Comparison of ENCODE assay signal across 22 cellular contexts in the genomic region with DNA sequence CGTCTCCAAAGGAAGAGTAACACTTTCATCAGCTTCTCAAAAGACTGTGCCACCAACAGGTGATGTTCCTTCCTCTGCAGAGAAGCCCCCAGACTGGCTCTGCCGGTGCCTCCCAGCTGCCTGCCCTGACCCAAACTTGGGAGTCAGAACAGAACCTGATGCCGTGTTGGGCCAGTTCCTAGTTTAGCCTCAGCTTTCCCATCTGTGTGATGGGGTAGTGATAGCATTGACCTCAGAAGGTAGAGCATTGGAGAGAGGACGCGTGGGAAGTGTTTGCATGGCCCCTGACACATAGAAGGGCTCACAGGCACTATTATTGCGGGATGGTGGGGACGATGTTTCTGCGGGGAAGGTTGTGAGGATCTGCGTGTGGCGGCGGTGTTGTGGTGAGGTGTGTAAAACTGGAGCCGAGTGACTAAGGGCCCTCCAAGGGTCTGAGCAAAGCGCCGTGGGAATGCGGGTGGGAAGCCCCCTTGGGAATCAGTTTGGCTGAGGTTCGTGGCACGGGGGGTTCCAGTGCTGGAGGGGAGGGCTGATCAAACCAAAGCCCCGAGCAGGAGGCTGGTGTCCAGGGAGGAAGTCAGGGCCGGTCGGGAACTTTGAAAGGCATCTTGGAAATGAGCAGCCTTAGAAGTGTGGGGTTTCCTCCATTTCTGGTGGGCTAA. TPM values are rescaled to one million over a fixed set of nuclear protein-coding genes. Genes with fewer than 3 reads are reported as not detected.
A peak's percentile ranks its signal among the peaks of the same experiment; 100 is the strongest.
DNase-seq lines count a peak whose midpoint lies in the region; ATAC-seq and TF ChIP-seq lines count a peak whose summit lies in the region.
"Had no signal": no experiment of that assay in that cellular context is flagged by ENCODE, and none has a peak within 500 bp of the region (broad histone marks: within the 10 kb centered on the region; RNA-seq: fewer than 3 reads in every experiment).

No MANE protein-coding gene starts in this region.

- H3K36me3 Mint-ChIP-seq in chondrocyte (ENCODE audit: low read depth): no peaks in the 10 kb centered on the region
- peaks cover 0 to 2% of the 10 kb centered on the region in 2 donors for H3K36me3 Mint-ChIP-seq in stimulated activated naive B cell treated with anti-CD40 and anti-IgM and Interleukin-4, amounts not matched to agents 10 μg/mL and 1 μg/mL and 100 μg/mL, for 72 hours
- H3K36me3 Mint-ChIP-seq: natural killer cell treated with Interleukin-12 subunit alpha and Interleukin-12 subunit beta and Interleukin-15 and Interleukin-18, amount 100 ng/mL, for 72 hours; stimulated activated memory B cell treated with anti-CD40 and anti-IgM and Interleukin-4, amounts not matched to agents 10 μg/mL and 1 μg/mL and 100 μg/mL, for 72 hours had no signal

- peaks cover 72% of the 10 kb centered on the region for H3K27me3 ChIP-seq in left ventricle myocardium inferior (ENCODE audit: low read depth)
- H3K27me3 ChIP-seq: testis had no signal

- H3K9me3 ChIP-seq in left ventricle myocardium inferior (replicated peaks): no peaks in the 10 kb centered on the region
- H3K9me3 ChIP-seq: BE2C, pancreas, right atrium auricular region, testis, uterus had no signal

- no peak overlapping the region for H3K4me3 Mint-ChIP-seq in chondrocyte (ENCODE audit: unreplicated experiment)
- no peak overlapping the region for H3K4me3 Mint-ChIP-seq in stimulated activated naive B cell treated with anti-CD40 and anti-IgM and Interleukin-4, amounts not matched to agents 10 μg/mL and 1 μg/mL and 100 μg/mL, for 72 hours
- H3K4me3 Mint-ChIP-seq: activated CD4-positive, alpha-beta memory T cell treated with anti-CD3 and anti-CD28 coated beads, Interleukin-2, amount 10 ng/mL, durations not matched to agents 7 days and 5 days; activated naive CD8-positive, alpha-beta T cell treated with anti-CD3 and anti-CD28 coated beads, Interleukin-2, amount 50 U/mL, for 24 hours; natural killer cell treated with Interleukin-12 subunit alpha and Interleukin-12 subunit beta and Interleukin-15 and Interleukin-18, amount 100 ng/mL, for 72 hours; stimulated activated memory B cell treated with anti-CD40 and anti-IgM and Interleukin-4, amounts not matched to agents 10 μg/mL and 1 μg/mL and 100 μg/mL, for 72 hours had no signal

- H3K4me1 Mint-ChIP-seq in chondrocyte (ENCODE audit: low read depth): no peaks in the 10 kb centered on the region
- peaks cover 4 to 7% of the 10 kb centered on the region in 2 donors for H3K4me1 Mint-ChIP-seq in stimulated activated naive B cell treated with anti-CD40 and anti-IgM and Interleukin-4, amounts not matched to agents 10 μg/mL and 1 μg/mL and 100 μg/mL, for 72 hours
- H3K4me1 Mint-ChIP-seq: activated naive CD8-positive, alpha-beta T cell treated with anti-CD3 and anti-CD28 coated beads, Interleukin-2, amount 50 U/mL, for 24 hours had no signal

- peaks cover 19% of the 10 kb centered on the region for H3K4me1 ChIP-seq in left ventricle myocardium inferior
- H3K4me1 ChIP-seq: BE2C, pancreas, testis, uterus had no signal

- no peak for TF ChIP-seq POLR2A in NB4 (IDR thresholded peaks at IDR 0.05; ENCODE audit: extremely low read depth, insufficient read length)

- H3K36me3 ChIP-seq in left ventricle myocardium inferior: no peaks in the 10 kb centered on the region
- H3K36me3 ChIP-seq: BE2C, pancreas, right atrium auricular region, uterus had no signal

- no peak overlapping the region for H3K27ac Mint-ChIP-seq in chondrocyte (ENCODE audit: unreplicated experiment)
- H3K27ac Mint-ChIP-seq in stimulated activated naive B cell treated with anti-CD40 and anti-IgM and Interleukin-4, amounts not matched to agents 10 μg/mL and 1 μg/mL and 100 μg/mL, for 72 hours: peak overlapping the region; percentile 54
- H3K27ac Mint-ChIP-seq: activated CD4-positive, alpha-beta memory T cell treated with anti-CD3 and anti-CD28 coated beads, Interleukin-2, amount 10 ng/mL, durations not matched to agents 7 days and 5 days; activated naive CD8-positive, alpha-beta T cell treated with anti-CD3 and anti-CD28 coated beads, Interleukin-2, amount 50 U/mL, for 24 hours; natural killer cell treated with Interleukin-12 subunit alpha and Interleukin-12 subunit beta and Interleukin-15 and Interleukin-18, amount 100 ng/mL, for 72 hours; stimulated activated memory B cell treated with anti-CD40 and anti-IgM and Interleukin-4, amounts not matched to agents 10 μg/mL and 1 μg/mL and 100 μg/mL, for 72 hours had no signal

- H3K27ac ChIP-seq in left ventricle myocardium inferior (replicated peaks): no peak overlapping the region
- H3K27ac ChIP-seq: KMS-11, pancreas, right atrium auricular region, testis, uterus had no signal

- ATAC-seq in left ventricle myocardium superior: no peak
- ATAC-seq in stimulated activated naive B cell treated with anti-CD40 and anti-IgM and Interleukin-4, amounts not matched to agents 10 μg/mL and 1 μg/mL and 100 μg/mL, for 72 hours (replicated peaks): no peak
- ATAC-seq: GM12878; stimulated activated memory B cell treated with anti-CD40 and anti-IgM and Interleukin-4, amounts not matched to agents 10 μg/mL and 1 μg/mL and 100 μg/mL, for 72 hours had no signal

- intact Hi-C loops in left ventricle myocardium superior (cut with micrococcal nuclease) (no loop called here), left ventricle myocardium inferior (cut with micrococcal nuclease) (no loop called here)

- TF ChIP-seq CTCF in left ventricle myocardium inferior (IDR thresholded peaks at IDR 0.05; ENCODE audit: borderline replicate concordance): no peak
- TF ChIP-seq CTCF in NB4 (IDR thresholded peaks at IDR 0.05; ENCODE audit: low read depth, low read length): no peak
- TF ChIP-seq CTCF in chondrocyte (IDR thresholded peaks at IDR 0.05): no peak

- DNase-seq in left ventricle myocardium superior: peak; percentile 13
- DNase-seq in left ventricle myocardium inferior: no peak
- no peak for DNase-seq in NB4 (ENCODE audit: low read depth)
- DNase-seq in chondrocyte (ENCODE audit: low spot score): peak; percentile 75
- DNase-seq in stimulated activated naive B cell treated with anti-CD40 and anti-IgM and Interleukin-4, amounts not matched to agents 10 μg/mL and 1 μg/mL and 100 μg/mL, for 72 hours: no peak
- DNase-seq in SKM-1 treated with dmso at 0.1 percent for 144 hours (lab: John Stamatoyannopoulos, UW; ENCODE audit: unreplicated experiment): no peak
- DNase-seq in DMS114 treated with DMSO at 0.1 percent for 48 hours (lab: John Stamatoyannopoulos, UW; ENCODE audit: unreplicated experiment): no peak
- no peak for DNase-seq in C1 segment of cervical spinal cord (lab: John Stamatoyannopoulos, UW)
- DNase-seq: BE2C; effector CD4-positive, alpha-beta T cell; NCI-H187 treated with DMSO at 0.1 percent for 48 hours; testis; uterus had no signal

- H3K27me3 Mint-ChIP-seq in chondrocyte (ENCODE audit: low read depth): peaks cover 53% of the 10 kb centered on the region
- peaks cover 50 to 73% of the 10 kb centered on the region in 2 donors for H3K27me3 Mint-ChIP-seq in stimulated activated naive B cell treated with anti-CD40 and anti-IgM and Interleukin-4, amounts not matched to agents 10 μg/mL and 1 μg/mL and 100 μg/mL, for 72 hours

- H3K9me3 Mint-ChIP-seq in chondrocyte (ENCODE audit: low read depth): peaks cover 5% of the 10 kb centered on the region
- H3K9me3 Mint-ChIP-seq in stimulated activated naive B cell treated with anti-CD40 and anti-IgM and Interleukin-4, amounts not matched to agents 10 μg/mL and 1 μg/mL and 100 μg/mL, for 72 hours: peaks cover 0 to 3% of the 10 kb centered on the region in 2 donors
- H3K9me3 Mint-ChIP-seq: activated CD4-positive, alpha-beta memory T cell treated with anti-CD3 and anti-CD28 coated beads, Interleukin-2, amount 10 ng/mL, durations not matched to agents 7 days and 5 days; activated naive CD8-positive, alpha-beta T cell treated with anti-CD3 and anti-CD28 coated beads, Interleukin-2, amount 50 U/mL, for 24 hours; natural killer cell treated with Interleukin-12 subunit alpha and Interleukin-12 subunit beta and Interleukin-15 and Interleukin-18, amount 100 ng/mL, for 72 hours had no signal

- H3K4me3 ChIP-seq in left ventricle myocardium inferior: no peak overlapping the region
- H3K4me3 ChIP-seq in NB4 (ENCODE audit: low read depth, low read length): peak overlapping the region; percentile 32
- H3K4me3 ChIP-seq: GM12878, pancreas, right atrium auricular region, testis, uterus had no signal

RNA-seq across cellular contexts. Expression of a gene that starts 1.7 kb away (rescaled TPM):
- not detected for total RNA-seq in left ventricle myocardium superior
- not detected for total RNA-seq in left ventricle myocardium inferior
- 0.10 TPM in 1 of 3 replicates, not detected in the others for total RNA-seq in chondrocyte
- total RNA-seq: activated CD4-positive, alpha-beta memory T cell treated with anti-CD3 and anti-CD28 coated beads, Interleukin-2, amount 10 ng/mL, durations not matched to agents 7 days and 5 days; epithelial cell of proximal tubule; GM12878; natural killer cell treated with Interleukin-12 subunit alpha and Interleukin-12 subunit beta and Interleukin-15 and Interleukin-18, amount 100 ng/mL, for 72 hours; uterus had no signal

Comparison
In these comparisons a context has a peak if more than half of its experiments do, and no peak if none do; other contexts are left out.
1. DNase-seq: peak in left ventricle myocardium superior (single experiment) and chondrocyte (single experiment); none in left ventricle myocardium inferior (single experiment), NB4 (single experiment), stimulated activated naive B cell treated with anti-CD40 and anti-IgM and Interleukin-4, amounts not matched to agents 10 μg/mL and 1 μg/mL and 100 μg/mL, for 72 hours (single experiment), SKM-1 treated with dmso at 0.1 percent for 144 hours (single experiment), DMS114 treated with DMSO at 0.1 percent for 48 hours (single experiment) and C1 segment of cervical spinal cord (0 of 14).